In the genomic region with DNA sequence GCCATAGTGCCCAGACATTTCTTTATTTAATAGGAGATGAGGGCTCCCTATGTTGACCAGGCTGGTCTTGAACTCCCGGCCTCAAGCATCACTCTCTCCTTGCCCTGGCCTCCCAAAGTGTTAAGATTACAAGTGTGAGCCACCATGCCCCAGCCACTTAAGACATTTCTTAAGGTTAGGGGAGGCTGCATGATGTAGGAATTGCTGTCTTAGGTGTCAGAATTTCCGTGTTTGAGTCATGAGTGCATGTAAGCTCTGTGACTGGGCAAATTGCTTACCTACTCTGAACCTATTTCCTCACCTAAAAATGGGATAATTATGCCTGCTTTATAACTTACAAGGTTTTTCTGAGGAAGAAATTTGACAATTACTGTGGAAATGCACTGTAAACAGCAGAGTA, we compare ENCODE assay signal across 29 cellular contexts. TPM values are rescaled to one million over a fixed set of nuclear protein-coding genes. Genes with fewer than 3 reads are reported as not detected.
DNase-seq lines count a peak whose midpoint lies in the region; ATAC-seq and TF ChIP-seq lines count a peak whose summit lies in the region.
"Had no signal": no experiment of that assay in that cellular context is flagged by ENCODE, and none has a peak within 500 bp of the region (broad histone marks: within the 10 kb centered on the region; RNA-seq: fewer than 3 reads in every experiment).

No MANE protein-coding gene starts in this region.

- H3K27ac Mint-ChIP-seq in stimulated activated naive CD8-positive, alpha-beta T cell treated with anti-CD3 and anti-CD28 coated beads, Interleukin-15, amount 100 ng/mL, for 72 hours, result peak overlapping the region in 1 of 2 donors; percentile 7
- H3K27ac Mint-ChIP-seq in activated naive CD8-positive, alpha-beta T cell treated with anti-CD3 and anti-CD28 coated beads for 36 hours, result peak overlapping the region; percentile 25
- H3K27ac Mint-ChIP-seq: activated B cell treated with CpG ODN at 0.5 μM for 24 hours; HFFc6; nephron; T-helper 1 cell treated with Interleukin-12 subunit alpha and Interleukin-12 subunit beta and Interleukin-4 antibody, amounts not matched to agents 30 μg/mL and 1 μg/mL, for 36 hours had no signal

- peaks cover 15% of the 10 kb centered on the region for H3K27me3 Mint-ChIP-seq in stimulated activated naive CD8-positive, alpha-beta T cell treated with anti-CD3 and anti-CD28 coated beads, Interleukin-15, amount 100 ng/mL, for 72 hours
- peaks cover 13% of the 10 kb centered on the region for H3K27me3 Mint-ChIP-seq in activated naive CD8-positive, alpha-beta T cell treated with anti-CD3 and anti-CD28 coated beads for 36 hours
- H3K27me3 Mint-ChIP-seq: activated B cell treated with CpG ODN at 0.5 μM for 24 hours had no signal

- no peaks in the 10 kb centered on the region for H3K36me3 Mint-ChIP-seq in activated naive CD8-positive, alpha-beta T cell treated with anti-CD3 and anti-CD28 coated beads for 36 hours

- H3K27me3 ChIP-seq in thyroid gland, result no peaks in the 10 kb centered on the region
- H3K27me3 ChIP-seq: BLaER1, body of pancreas, hepatocyte, tibial nerve had no signal

- no peaks in the 10 kb centered on the region for H3K9me3 ChIP-seq in thyroid gland
- H3K9me3 ChIP-seq: BLaER1, body of pancreas, tibial nerve had no signal

- no peak for TF ChIP-seq CTCF in thyroid gland (IDR thresholded peaks at IDR 0.05)

- no peak for TF ChIP-seq POLR2A in thyroid gland (IDR thresholded peaks at IDR 0.05)

- H3K4me1 ChIP-seq in thyroid gland, result no peaks in the 10 kb centered on the region

- no peak overlapping the region for H3K4me3 ChIP-seq in thyroid gland (replicated peaks in 1 of 3)
- H3K4me3 ChIP-seq: BLaER1, body of pancreas, hepatocyte, skin epidermis, tibial nerve had no signal

- DNase-seq in stimulated activated naive CD8-positive, alpha-beta T cell treated with anti-CD3 and anti-CD28 coated beads, Interleukin-15, Interleukin-2, amounts not matched to agents 100 U/mL and 50 U/mL, for 24 hours, result no peak
- DNase-seq in stimulated activated naive CD8-positive, alpha-beta T cell treated with anti-CD3 and anti-CD28 coated beads, Interleukin-15, amount 100 ng/mL, for 72 hours, result no peak
- no peak for DNase-seq in activated naive CD8-positive, alpha-beta T cell treated with anti-CD3 and anti-CD28 coated beads for 36 hours
- DNase-seq in iris pigment epithelial cell (ENCODE audit: low read depth), result peak; percentile 8
- no peak for DNase-seq in hypothalamus (lab: John Stamatoyannopoulos, UW)
- DNase-seq in thyroid gland, result no peak
- no peak for DNase-seq in NCI-H187 treated with DMSO at 0.1 percent for 48 hours (lab: John Stamatoyannopoulos, UW)
- DNase-seq: activated B cell treated with CpG ODN at 0.5 μM for 24 hours; activated CD4-positive, alpha-beta T cell treated with anti-CD3 and anti-CD28 coated beads, Interleukin-2, amount 50 U/mL, for 4 hours; activated effector memory CD4-positive, alpha-beta T cell treated with Interleukin-2 at 50 U/mL for 16 hours; body of pancreas; cerebellar nuclear complex; dermis blood vessel endothelial cell; DMS 273 treated with DMSO at 0.1 percent for 48 hours; GOT3; HFFc6; left colon; NCI-H2081; NCI-H2227 treated with DMSO at 0.1 percent for 48 hours; NCI-H526; PC-3 had no signal

- WGBS in thyroid gland, 2 donors, result 86 to 93% methylated on average over 2 of the region's 2 CpGs

- H3K36me3 ChIP-seq in thyroid gland, result no peaks in the 10 kb centered on the region
- H3K36me3 ChIP-seq: BLaER1, tibial nerve had no signal

- intact Hi-C loops in thyroid gland (cut with DNase I), result no loop called here

- H3K4me1 Mint-ChIP-seq in stimulated activated naive CD8-positive, alpha-beta T cell treated with anti-CD3 and anti-CD28 coated beads, Interleukin-15, amount 100 ng/mL, for 72 hours, result peaks cover 4% of the 10 kb centered on the region
- H3K4me1 Mint-ChIP-seq in activated naive CD8-positive, alpha-beta T cell treated with anti-CD3 and anti-CD28 coated beads for 36 hours, result peaks cover 6% of the 10 kb centered on the region

- peak; percentile 86 for ATAC-seq in stimulated activated naive CD8-positive, alpha-beta T cell treated with anti-CD3 and anti-CD28 coated beads, Interleukin-15, Interleukin-2, amounts not matched to agents 100 U/mL and 50 U/mL, for 24 hours
- no peak for ATAC-seq in stimulated activated naive CD8-positive, alpha-beta T cell treated with anti-CD3 and anti-CD28 coated beads, Interleukin-15, amount 100 ng/mL, for 72 hours
- ATAC-seq: left colon, PC-3, Right ventricle myocardium inferior, SK-N-SH treated with all-trans-retinoic acid at 6 μM for 48 hours had no signal

- H3K27ac ChIP-seq in thyroid gland, result no peak overlapping the region
- H3K27ac ChIP-seq: BLaER1, hepatocyte, skin epidermis, tibial nerve had no signal

- no peaks in the 10 kb centered on the region for H3K9me3 Mint-ChIP-seq in stimulated activated naive CD8-positive, alpha-beta T cell treated with anti-CD3 and anti-CD28 coated beads, Interleukin-15, amount 100 ng/mL, for 72 hours
- H3K9me3 Mint-ChIP-seq in activated naive CD8-positive, alpha-beta T cell treated with anti-CD3 and anti-CD28 coated beads for 36 hours, result no peaks in the 10 kb centered on the region
- H3K9me3 Mint-ChIP-seq: activated B cell treated with CpG ODN at 0.5 μM for 24 hours; HFFc6; nephron; T-helper 1 cell treated with Interleukin-12 subunit alpha and Interleukin-12 subunit beta and Interleukin-4 antibody, amounts not matched to agents 30 μg/mL and 1 μg/mL, for 36 hours had no signal

- H3K4me3 Mint-ChIP-seq in stimulated activated naive CD8-positive, alpha-beta T cell treated with anti-CD3 and anti-CD28 coated beads, Interleukin-15, amount 100 ng/mL, for 72 hours, result no peak overlapping the region
- H3K4me3 Mint-ChIP-seq in activated naive CD8-positive, alpha-beta T cell treated with anti-CD3 and anti-CD28 coated beads for 36 hours, result no peak overlapping the region
- H3K4me3 Mint-ChIP-seq: activated B cell treated with CpG ODN at 0.5 μM for 24 hours; HFFc6; nephron; T-helper 1 cell treated with Interleukin-12 subunit alpha and Interleukin-12 subunit beta and Interleukin-4 antibody, amounts not matched to agents 30 μg/mL and 1 μg/mL, for 36 hours had no signal

RNA-seq across cellular contexts. Expression of a gene that starts 34.2 kb away (rescaled TPM):
- 10 to 100 TPM; 89.1 to 94.4 TPM for total RNA-seq in activated naive CD8-positive, alpha-beta T cell treated with anti-CD3 and anti-CD28 coated beads for 36 hours
- 10 to 100 TPM; 17.8 to 29.0 (median 20.4) TPM for total RNA-seq in thyroid gland
